Comparison of ENCODE assay signal across 8 cellular contexts in the genomic region with DNA sequence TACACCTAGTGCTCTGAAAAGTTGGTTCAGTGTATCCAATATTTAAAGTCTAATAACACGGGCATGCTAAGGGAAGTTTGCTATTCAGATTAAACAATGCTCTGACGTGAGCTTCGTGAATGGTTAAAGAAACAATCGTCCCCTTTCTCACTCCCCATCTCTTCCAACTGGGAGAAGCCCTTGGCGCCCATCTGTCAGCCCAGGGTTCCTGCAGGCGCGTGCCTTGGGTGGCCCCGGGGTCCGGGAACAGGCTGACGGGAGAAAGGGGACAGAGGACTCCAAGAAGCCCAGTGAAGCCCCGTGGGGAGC. TPM values are rescaled to one million over a fixed set of nuclear protein-coding genes. Genes with fewer than 3 reads are reported as not detected.
A peak's percentile ranks its signal among the peaks of the same experiment; 100 is the strongest.
DNase-seq lines count a peak whose midpoint lies in the region; ATAC-seq and TF ChIP-seq lines count a peak whose summit lies in the region.

No MANE protein-coding gene starts in this region.

- ATAC-seq in GM21723 (IDR thresholded peaks at IDR 0.05; ENCODE audit: unreplicated experiment) (no peak), HG02642 (IDR thresholded peaks at IDR 0.05; ENCODE audit: poor library complexity, unreplicated experiment) (no peak), GM21717 (IDR thresholded peaks at IDR 0.05; ENCODE audit: unreplicated experiment) (no peak)

- BruUV-seq in PC-9 (replicated peaks; lab: Mats Ljungman, UMichigan), result TSS peak; percentile 64

- peaks cover 17% of the 10 kb centered on the region for H3K36me3 Mint-ChIP-seq in progenitor cell of endocrine pancreas (ENCODE audit: insufficient read depth)

- H3K9me3 ChIP-seq in PC-9 (ENCODE audit: insufficient read depth, low read depth), result no peaks in the 10 kb centered on the region

- TF ChIP-seq CTCF in GM12875 (IDR thresholded peaks at IDR 0.05; ENCODE audit: borderline replicate concordance, insufficient read depth, low read depth, low read length) (no peak), PC-9 (conservative IDR thresholded peaks at IDR 0.05) (no peak), epithelial cell of proximal tubule (conservative IDR thresholded peaks at IDR 0.05; ENCODE audit: low read depth, low read length) (no peak), progenitor cell of endocrine pancreas (IDR thresholded peaks at IDR 0.05; ENCODE audit: unreplicated experiment) (no peak)

- H3K9me2 ChIP-seq in PC-9 (ENCODE audit: insufficient read depth), result no peaks in the 10 kb centered on the region

- no peaks in the 10 kb centered on the region for H3K27me3 Mint-ChIP-seq in progenitor cell of endocrine pancreas

- CTCF ChIA-PET in PC-9 (lab: Charles Lee), result no interaction called here

- POLR2A ChIA-PET in PC-9 (lab: Charles Lee; ENCODE audit: unreplicated experiment), result interaction anchor here (0.6 to 0.7 kb wide), 4 partner anchors 19 to 526 kb away, joined by 4 to 6 read pairs (median 4); partner anchors contain the start of gene NKTR

- H3K4me2 ChIP-seq in PC-9, result peak overlapping the region; percentile 80

- no peaks in the 10 kb centered on the region for H4K20me1 ChIP-seq in PC-9 (ENCODE audit: insufficient read depth)

- no peaks in the 10 kb centered on the region for H3K9me3 Mint-ChIP-seq in progenitor cell of endocrine pancreas (ENCODE audit: low read depth)

- peak overlapping the region; percentile 84 for H3K27ac Mint-ChIP-seq in progenitor cell of endocrine pancreas

- DNase-seq in PC-9, result no peak
- DNase-seq in epithelial cell of proximal tubule (ENCODE audit: low read depth), result no peak
- no peak for DNase-seq in progenitor cell of endocrine pancreas (ENCODE audit: low spot score, unreplicated experiment)
- no peak for DNase-seq in NCI-H748 (lab: John Stamatoyannopoulos, UW; ENCODE audit: unreplicated experiment)

- H3K4me1 ChIP-seq in PC-9 (replicated peaks; ENCODE audit: insufficient read depth), result peaks cover 21% of the 10 kb centered on the region

- H3K4me1 Mint-ChIP-seq in progenitor cell of endocrine pancreas (ENCODE audit: low read depth), result peaks cover 24% of the 10 kb centered on the region

- no peaks in the 10 kb centered on the region for H3K27me3 ChIP-seq in PC-9 (ENCODE audit: insufficient read depth, low read depth)

- H3K4me3 Mint-ChIP-seq in progenitor cell of endocrine pancreas (ENCODE audit: low read depth), result peak overlapping the region; percentile 93

- peaks cover 15% of the 10 kb centered on the region; the same call in 1 of the 2 replicates for H3F3A ChIP-seq in PC-9 (ENCODE audit: insufficient read depth, low read depth)

- H3K79me2 ChIP-seq in PC-9 (ENCODE audit: low read depth), result no peaks in the 10 kb centered on the region

- peak overlapping the region; percentile 80 for H3K4me3 ChIP-seq in GM12875 (ENCODE audit: low read depth, low read length)
- H3K4me3 ChIP-seq in PC-9, result peak overlapping the region; percentile 63
- peak overlapping the region; percentile 96 for H3K4me3 ChIP-seq in epithelial cell of proximal tubule (ENCODE audit: low read depth, low read length)

- H3K27ac ChIP-seq in PC-9, result no peak overlapping the region; the same call in 1 of the 2 replicates

- H3K36me3 ChIP-seq in PC-9 (ENCODE audit: low read depth), result no peaks in the 10 kb centered on the region

- H2AFZ ChIP-seq in PC-9, result peak overlapping the region; percentile 86

- intact Hi-C loops in PC-9 (cut with micrococcal nuclease; ENCODE audit: unreplicated experiment), result no loop called here

RNA-seq across cellular contexts. Expression of gene SEC22C, which starts 0.4 kb away (rescaled TPM):
- total RNA-seq in PC-9 (2021) (38.1 and 42.4 TPM in 2 replicates), epithelial cell of proximal tubule (40.8 and 60.0 TPM in 2 replicates), progenitor cell of endocrine pancreas (36.9 and 40.2 TPM in 2 replicates)

RNA-seq across cellular contexts. Expression of gene SS18L2, which starts 9.3 kb away (rescaled TPM):
- 28.8 and 34.5 TPM in 2 replicates for total RNA-seq in PC-9 (2021)
- total RNA-seq in epithelial cell of proximal tubule, result 26.9 and 31.5 TPM in 2 replicates
- total RNA-seq in progenitor cell of endocrine pancreas, result 39.5 and 43.9 TPM in 2 replicates

RNA-seq across cellular contexts. Expression of gene NKTR, which starts 19.1 kb away (rescaled TPM):
- total RNA-seq in PC-9 (2021) (66.0 and 70.5 TPM in 2 replicates), epithelial cell of proximal tubule (18.2 and 24.3 TPM in 2 replicates), progenitor cell of endocrine pancreas (142 and 155 TPM in 2 replicates)
